In genomic region chr6:140879861-140880260, GRCh38 we compare ENCODE assay signal across 15 cellular contexts.
A peak's percentile ranks its signal among the peaks of the same experiment; 100 is the strongest.
DNase-seq lines count a peak whose midpoint lies in the region; ATAC-seq and TF ChIP-seq lines count a peak whose summit lies in the region.
"Had no signal": no experiment of that assay in that cellular context is flagged by ENCODE, and none has a peak within 500 bp of the region (broad histone marks: within the 10 kb centered on the region; RNA-seq: fewer than 3 reads in every experiment).

No MANE protein-coding gene starts in this region.

- DNase-seq in NCI-H526 treated with DMSO at 0.1 percent for 48 hours (lab: John Stamatoyannopoulos, UW) (peak; percentile 14), NCI-H526 (lab: John Stamatoyannopoulos, UW) (no peak), RWPE2 (ENCODE audit: low spot score) (no peak), fibroblast of the aortic adventitia (ENCODE audit: low read depth) (peak; percentile 84), esophagus squamous epithelium (lab: John Stamatoyannopoulos, UW) (no peak), erythroblast (lab: John Stamatoyannopoulos, UW) (no peak), glutamatergic neuron (no peak)
- DNase-seq: 8988T, activated T-cell treated with anti-CD3 and anti-CD28 coated beads for 4 hours, heart left ventricle, NCI-H2029, small intestine, substantia nigra had no signal

- no peaks in the 10 kb centered on the region for H3K36me3 Mint-ChIP-seq in glutamatergic neuron (ENCODE audit: unreplicated experiment)

- peaks cover 6% of the 10 kb centered on the region for H3K4me1 Mint-ChIP-seq in glutamatergic neuron (ENCODE audit: low read depth, unreplicated experiment)

- H3K27me3 ChIP-seq in RWPE2 (ENCODE audit: insufficient read depth, poor library complexity, severe bottlenecking): no peaks in the 10 kb centered on the region
- no peaks in the 10 kb centered on the region for H3K27me3 ChIP-seq in esophagus squamous epithelium
- H3K27me3 ChIP-seq: heart left ventricle had no signal

- no peak overlapping the region for H3K4me3 Mint-ChIP-seq in glutamatergic neuron (ENCODE audit: unreplicated experiment)

- no peak overlapping the region for H3K27ac Mint-ChIP-seq in glutamatergic neuron (ENCODE audit: unreplicated experiment)

- intact Hi-C loops in esophagus squamous epithelium (cut with DNase I): no loop called here

- peaks cover 3% of the 10 kb centered on the region for H3K4me1 ChIP-seq in RWPE2 (ENCODE audit: insufficient read depth, poor library complexity, severe bottlenecking)
- no peaks in the 10 kb centered on the region for H3K4me1 ChIP-seq in esophagus squamous epithelium
- H3K4me1 ChIP-seq: heart left ventricle had no signal

- no peak for TF ChIP-seq POLR2A in esophagus squamous epithelium (IDR thresholded peaks at IDR 0.05)
- TF ChIP-seq POLR2A in erythroblast (IDR thresholded peaks at IDR 0.05; ENCODE audit: low read length): no peak

- H3K27me3 Mint-ChIP-seq in glutamatergic neuron (ENCODE audit: unreplicated experiment): no peaks in the 10 kb centered on the region

- peak; percentile 86 for ATAC-seq in RWPE2 (ENCODE audit: low read depth)
- ATAC-seq: activated CD4-positive, CD25-positive, alpha-beta regulatory T cell treated with anti-CD3 and anti-CD28 coated beads, Interleukin-2, amount 50 U/mL, for 24 hours; heart left ventricle had no signal

- H3K27ac ChIP-seq in RWPE2 (ENCODE audit: poor library complexity, severe bottlenecking): peak overlapping the region; percentile 3
- peak overlapping the region; percentile 51 for H3K27ac ChIP-seq in temporal lobe (ENCODE audit: low read depth, low read length)
- H3K27ac ChIP-seq in esophagus squamous epithelium: no peak overlapping the region
- H3K27ac ChIP-seq: heart left ventricle had no signal

- H3K9me3 ChIP-seq in RWPE2 (ENCODE audit: severe bottlenecking): no peaks in the 10 kb centered on the region
- no peaks in the 10 kb centered on the region for H3K9me3 ChIP-seq in esophagus squamous epithelium

- TF ChIP-seq CTCF in RWPE2 (IDR thresholded peaks at IDR 0.05; ENCODE audit: poor library complexity, severe bottlenecking): no peak
- TF ChIP-seq CTCF in fibroblast of the aortic adventitia (IDR thresholded peaks at IDR 0.05; ENCODE audit: insufficient read depth, low read length): no peak
- TF ChIP-seq CTCF in esophagus squamous epithelium (IDR thresholded peaks at IDR 0.05): no peak
- TF ChIP-seq CTCF in glutamatergic neuron (IDR thresholded peaks at IDR 0.05; ENCODE audit: partially characterized antibody, unreplicated experiment): no peak

- no peaks in the 10 kb centered on the region for H3K36me3 ChIP-seq in RWPE2 (ENCODE audit: low read depth)
- H3K36me3 ChIP-seq in esophagus squamous epithelium: no peaks in the 10 kb centered on the region
- H3K36me3 ChIP-seq: heart left ventricle had no signal

- no peaks in the 10 kb centered on the region for H3K9me3 Mint-ChIP-seq in glutamatergic neuron (ENCODE audit: unreplicated experiment)

- H3K4me3 ChIP-seq in RWPE2 (ENCODE audit: severe bottlenecking) (no peak overlapping the region), fibroblast of the aortic adventitia (ENCODE audit: low read depth, low read length) (no peak overlapping the region), esophagus squamous epithelium (no peak overlapping the region)
- H3K4me3 ChIP-seq: heart left ventricle had no signal

Comparison
In these comparisons a context has a peak if more than half of its experiments do, and no peak if none do; other contexts are left out.
1. DNase-seq: peak in NCI-H526 treated with DMSO at 0.1 percent for 48 hours (single experiment) and fibroblast of the aortic adventitia (single experiment); none in NCI-H526 (0 of 2), RWPE2 (single experiment), esophagus squamous epithelium (single experiment), erythroblast (0 of 2) and glutamatergic neuron (single experiment).
2. H3K27ac ChIP-seq: peak in RWPE2 (single experiment) and temporal lobe (single experiment); none in esophagus squamous epithelium (0 of 4).